18 cellular contexts compared by ENCODE assay signal in the genomic region with DNA sequence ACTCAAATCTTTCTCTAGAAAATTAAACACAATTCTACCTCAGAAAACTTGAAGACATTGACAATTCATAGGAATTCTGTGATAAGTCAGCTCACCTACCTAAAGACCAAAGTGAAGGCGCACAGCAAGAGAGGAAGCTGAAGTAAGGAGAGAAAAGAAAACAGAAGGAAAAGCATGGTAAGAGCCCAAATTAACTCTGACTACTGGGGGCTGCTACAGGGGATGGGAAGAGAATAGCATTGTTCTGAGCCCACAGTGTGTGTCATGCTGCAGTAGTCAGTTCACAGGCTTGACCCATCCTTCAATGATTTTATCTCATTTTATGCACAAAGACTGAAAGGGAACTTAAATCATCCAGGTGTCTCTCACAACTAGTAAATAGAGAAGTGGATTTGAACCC.
DNase-seq lines count a peak whose midpoint lies in the region; TF ChIP-seq lines count a peak whose summit lies in the region.
"Had no signal": no experiment of that assay in that cellular context is flagged by ENCODE, and none has a peak within 500 bp of the region (broad histone marks: within the 10 kb centered on the region; RNA-seq: fewer than 3 reads in every experiment).

No MANE protein-coding gene starts in this region.

- H3K9ac ChIP-seq in Karpas-422 (ENCODE audit: low read length): no peak overlapping the region
- H3K9ac ChIP-seq in iPS-18a (ENCODE audit: low read length): no peak overlapping the region

- peak overlapping the region; percentile 73 for H3K27ac ChIP-seq in Karpas-422 (ENCODE audit: low read length)
- peak overlapping the region; percentile 54 for H3K27ac ChIP-seq in iPS-18a (ENCODE audit: low read length)
- H3K27ac ChIP-seq in left ventricle myocardium inferior (replicated peaks): no peak overlapping the region
- H3K27ac ChIP-seq in adrenal gland: no peak overlapping the region
- H3K27ac ChIP-seq: 22Rv1 had no signal

- H3K27me3 ChIP-seq in Karpas-422 (ENCODE audit: low read length) (no peaks in the 10 kb centered on the region), iPS-18a (ENCODE audit: control insufficient read depth, insufficient read depth, low read length) (no peaks in the 10 kb centered on the region), left ventricle myocardium inferior (ENCODE audit: low read depth) (no peaks in the 10 kb centered on the region), adrenal gland (no peaks in the 10 kb centered on the region)
- H3K27me3 ChIP-seq: BE2C had no signal

- TF ChIP-seq POLR2A in adrenal gland (IDR thresholded peaks at IDR 0.05): no peak

- H3K27me3 Mint-ChIP-seq in activated naive CD4-positive, alpha-beta T cell treated with anti-CD3 and anti-CD28 coated beads, Interleukin-2, amount 10 ng/mL, durations not matched to agents 7 days and 5 days: no peaks in the 10 kb centered on the region
- no peaks in the 10 kb centered on the region for H3K27me3 Mint-ChIP-seq in activated naive CD4-positive, alpha-beta T cell treated with anti-CD3 and anti-CD28 coated beads for 36 hours (ENCODE audit: low read depth)
- no peaks in the 10 kb centered on the region for H3K27me3 Mint-ChIP-seq in progenitor cell of endocrine pancreas
- H3K27me3 Mint-ChIP-seq: CD4-positive, alpha-beta T cell had no signal

- DNase-seq in activated naive CD4-positive, alpha-beta T cell treated with anti-CD3 and anti-CD28 coated beads, Interleukin-2, amount 10 ng/mL, durations not matched to agents 7 days and 5 days: no peak
- DNase-seq in activated naive CD4-positive, alpha-beta T cell treated with anti-CD3 and anti-CD28 coated beads for 36 hours: no peak
- DNase-seq in Karpas-422: no peak
- no peak for DNase-seq in progenitor cell of endocrine pancreas (ENCODE audit: low spot score, unreplicated experiment)
- DNase-seq in mesenteric fat pad (ENCODE audit: low spot score): no peak
- no peak for DNase-seq in left ventricle myocardium inferior
- DNase-seq in adrenal gland: no peak
- DNase-seq: BE2C; CD4-positive, alpha-beta T cell; DMS79; GDM1; H7; NCI-H1417 treated with DMSO at 0.1 percent for 48 hours; NCI-H1930; NCI-H774; RPMI8226 had no signal

- peaks cover 4% of the 10 kb centered on the region for H3K36me3 Mint-ChIP-seq in activated naive CD4-positive, alpha-beta T cell treated with anti-CD3 and anti-CD28 coated beads, Interleukin-2, amount 10 ng/mL, durations not matched to agents 7 days and 5 days
- H3K36me3 Mint-ChIP-seq in activated naive CD4-positive, alpha-beta T cell treated with anti-CD3 and anti-CD28 coated beads for 36 hours (ENCODE audit: low read depth): no peaks in the 10 kb centered on the region
- no peaks in the 10 kb centered on the region for H3K36me3 Mint-ChIP-seq in progenitor cell of endocrine pancreas (ENCODE audit: insufficient read depth)

- no peak overlapping the region for H3K4me3 Mint-ChIP-seq in activated naive CD4-positive, alpha-beta T cell treated with anti-CD3 and anti-CD28 coated beads, Interleukin-2, amount 10 ng/mL, durations not matched to agents 7 days and 5 days
- H3K4me3 Mint-ChIP-seq in activated naive CD4-positive, alpha-beta T cell treated with anti-CD3 and anti-CD28 coated beads for 36 hours: no peak overlapping the region
- no peak overlapping the region for H3K4me3 Mint-ChIP-seq in progenitor cell of endocrine pancreas (ENCODE audit: low read depth)
- H3K4me3 Mint-ChIP-seq: CD4-positive, alpha-beta T cell had no signal

- TF ChIP-seq CTCF in progenitor cell of endocrine pancreas (IDR thresholded peaks at IDR 0.05; ENCODE audit: unreplicated experiment) (no peak), left ventricle myocardium inferior (IDR thresholded peaks at IDR 0.05; ENCODE audit: borderline replicate concordance) (no peak), adrenal gland (IDR thresholded peaks at IDR 0.05) (no peak)

- H3K79me2 ChIP-seq in Karpas-422 (ENCODE audit: low read length): no peaks in the 10 kb centered on the region

- H3K27ac Mint-ChIP-seq in activated naive CD4-positive, alpha-beta T cell treated with anti-CD3 and anti-CD28 coated beads, Interleukin-2, amount 10 ng/mL, durations not matched to agents 7 days and 5 days: peak overlapping the region; percentile 17
- H3K27ac Mint-ChIP-seq in activated naive CD4-positive, alpha-beta T cell treated with anti-CD3 and anti-CD28 coated beads for 36 hours: no peak overlapping the region
- peak overlapping the region; percentile 7 for H3K27ac Mint-ChIP-seq in progenitor cell of endocrine pancreas
- H3K27ac Mint-ChIP-seq: CD4-positive, alpha-beta T cell had no signal

- H2AFZ ChIP-seq in Karpas-422 (ENCODE audit: low read length): no peak overlapping the region

- H3K4me2 ChIP-seq in Karpas-422 (ENCODE audit: low read depth, low read length, poor library complexity, severe bottlenecking): no peak overlapping the region

- H3K4me1 Mint-ChIP-seq in activated naive CD4-positive, alpha-beta T cell treated with anti-CD3 and anti-CD28 coated beads, Interleukin-2, amount 10 ng/mL, durations not matched to agents 7 days and 5 days: no peaks in the 10 kb centered on the region
- H3K4me1 Mint-ChIP-seq in activated naive CD4-positive, alpha-beta T cell treated with anti-CD3 and anti-CD28 coated beads for 36 hours (ENCODE audit: low read depth): peaks cover 8% of the 10 kb centered on the region
- peaks cover 2% of the 10 kb centered on the region for H3K4me1 Mint-ChIP-seq in progenitor cell of endocrine pancreas (ENCODE audit: low read depth)

- H3K36me3 ChIP-seq in Karpas-422 (ENCODE audit: insufficient read depth, low read length): no peaks in the 10 kb centered on the region
- H3K36me3 ChIP-seq in iPS-18a (ENCODE audit: control insufficient read depth, low read depth, low read length): no peaks in the 10 kb centered on the region
- H3K36me3 ChIP-seq in left ventricle myocardium inferior: no peaks in the 10 kb centered on the region
- no peaks in the 10 kb centered on the region for H3K36me3 ChIP-seq in adrenal gland (replicated peaks in 1 of 2)
- H3K36me3 ChIP-seq: BE2C had no signal

- no peaks in the 10 kb centered on the region for H3K9me3 ChIP-seq in Karpas-422 (ENCODE audit: low read length)
- no peaks in the 10 kb centered on the region for H3K9me3 ChIP-seq in iPS-18a (ENCODE audit: control insufficient read depth, low read depth, low read length)
- no peaks in the 10 kb centered on the region for H3K9me3 ChIP-seq in left ventricle myocardium inferior (replicated peaks)
- no peaks in the 10 kb centered on the region for H3K9me3 ChIP-seq in adrenal gland (replicated peaks in 1 of 3)
- H3K9me3 ChIP-seq: BE2C had no signal

- intact Hi-C loops in activated naive CD4-positive, alpha-beta T cell treated with anti-CD3 and anti-CD28 coated beads for 36 hours (cut with micrococcal nuclease): no loop called here
- intact Hi-C loops in left ventricle myocardium inferior (cut with micrococcal nuclease): no loop called here
- intact Hi-C loops in adrenal gland (cut with DNase I): no loop called here

- no peaks in the 10 kb centered on the region for H3K9me2 ChIP-seq in Karpas-422 (replicated peaks; ENCODE audit: insufficient read depth, low read length)

- H3K9me3 Mint-ChIP-seq in activated naive CD4-positive, alpha-beta T cell treated with anti-CD3 and anti-CD28 coated beads, Interleukin-2, amount 10 ng/mL, durations not matched to agents 7 days and 5 days: peaks cover 2% of the 10 kb centered on the region
- H3K9me3 Mint-ChIP-seq in activated naive CD4-positive, alpha-beta T cell treated with anti-CD3 and anti-CD28 coated beads for 36 hours: peaks cover 2% of the 10 kb centered on the region
- no peaks in the 10 kb centered on the region for H3K9me3 Mint-ChIP-seq in progenitor cell of endocrine pancreas (ENCODE audit: low read depth)
- H3K9me3 Mint-ChIP-seq: CD4-positive, alpha-beta T cell had no signal

- CTCF ChIA-PET in activated naive CD4-positive, alpha-beta T cell treated with anti-CD3 and anti-CD28 coated beads, Interleukin-2, amount 10 ng/mL, durations not matched to agents 7 days and 5 days (lab: Charles Lee): no interaction called here
- CTCF ChIA-PET in activated naive CD4-positive, alpha-beta T cell treated with anti-CD3 and anti-CD28 coated beads for 36 hours (lab: Charles Lee): no interaction called here

- no peaks in the 10 kb centered on the region for H4K20me1 ChIP-seq in Karpas-422 (ENCODE audit: insufficient read depth, low read depth, low read length)

- H3K4me1 ChIP-seq in Karpas-422 (ENCODE audit: low read length) (peaks cover 19% of the 10 kb centered on the region), iPS-18a (ENCODE audit: control insufficient read depth, low read depth, low read length) (peaks cover 76% of the 10 kb centered on the region), left ventricle myocardium inferior (peaks cover 9% of the 10 kb centered on the region), adrenal gland (replicated peaks in 1 of 2) (peaks cover 0 to 5% of the 10 kb centered on the region in 2 donors)
- H3K4me1 ChIP-seq: BE2C had no signal

- no peak overlapping the region for H3K4me3 ChIP-seq in Karpas-422 (ENCODE audit: low read length)
- no peak overlapping the region for H3K4me3 ChIP-seq in iPS-18a (ENCODE audit: low read length)
- no peak overlapping the region for H3K4me3 ChIP-seq in left ventricle myocardium inferior
- no peak overlapping the region for H3K4me3 ChIP-seq in adrenal gland

- WGBS in adrenal gland, 4 donors: 87 to 97% (median 92%) methylated on average over 1 of the region's 1 CpG

Comparison
In these comparisons a context has a peak if more than half of its experiments do, and no peak if none do; other contexts are left out.
1. H3K27ac ChIP-seq: peak in Karpas-422 (single experiment) and iPS-18a (single experiment); none in left ventricle myocardium inferior (single experiment) and adrenal gland (0 of 5).